In genomic region chr7:245574-246295, GRCh38 we compare ENCODE assay signal across 1 cellular context.
TF ChIP-seq lines count a peak whose summit lies in the region.

No MANE protein-coding gene starts in this region.

TF ChIP-seq in HepG2, 621 proteins besides CTCF, POLR2A, EP300 and RAD21:
- TF ChIP-seq ZNF350 (CRISPR knock-in tag; IDR thresholded peaks at IDR 0.05; ENCODE audit: borderline replicate concordance, low read depth) (no peak), ATRX (CRISPR knock-in tag; IDR thresholded peaks at IDR 0.05; ENCODE audit: borderline replicate concordance) (no peak), AGO2 (optimal IDR thresholded peaks at IDR 0.05; ENCODE audit: low read depth, low read length) (peak; percentile 34), ZNF549 (CRISPR knock-in tag; IDR thresholded peaks at IDR 0.05) (no peak), KLF12 (CRISPR knock-in tag; IDR thresholded peaks at IDR 0.05; ENCODE audit: borderline replicate concordance) (no peak), RARG (CRISPR knock-in tag; IDR thresholded peaks at IDR 0.05; ENCODE audit: low read depth) (no peak), ZNF7 (CRISPR knock-in tag; IDR thresholded peaks at IDR 0.05) (no peak)
